In genomic region chr20:62087632-62088031, GRCh38 we compare ENCODE assay signal across 19 cellular contexts. TPM values are rescaled to one million over a fixed set of nuclear protein-coding genes. Genes with fewer than 3 reads are reported as not detected.
DNase-seq lines count a peak whose midpoint lies in the region; ATAC-seq, FAIRE-seq and TF ChIP-seq lines count a peak whose summit lies in the region.
"Had no signal": no experiment of that assay in that cellular context is flagged by ENCODE, and none has a peak within 500 bp of the region (broad histone marks: within the 10 kb centered on the region; RNA-seq: fewer than 3 reads in every experiment).

No MANE protein-coding gene starts in this region.

- H2BK20ac ChIP-seq in IMR-90 (ENCODE audit: low read depth, low read length): no peak overlapping the region
- H2BK20ac ChIP-seq in H1 (ENCODE audit: low read length): 0 out of 2 replicates have a peak overlapping the region, but pooled peaks have one; percentile 43

- BruUV-seq in IMR-90 (replicated peaks; lab: Mats Ljungman, UMichigan): no TSS peak

- no peak overlapping the region for H3K23ac ChIP-seq in IMR-90 (ENCODE audit: low read depth, low read length)
- no peak overlapping the region for H3K23ac ChIP-seq in H1 (ENCODE audit: insufficient read length)
- H3K23ac ChIP-seq in neuronal stem cell (ENCODE audit: low read depth, low read length, poor library complexity): peak overlapping the region; percentile 21

- H3K79me2 ChIP-seq in H1 (ENCODE audit: control insufficient read depth in 1 of 2, insufficient read depth in 2 of 2, low read length in 2 of 2): no peaks in the 10 kb centered on the region

- H3K9me3 ChIP-seq in IMR-90 (ENCODE audit: control insufficient read depth, insufficient read depth, low read length): no peaks in the 10 kb centered on the region
- H3K9me3 ChIP-seq in H1 (ENCODE audit: insufficient read depth in 2 of 2, low read depth in 1 of 2, low read length in 1 of 2): no peaks in the 10 kb centered on the region
- H3K9me3 ChIP-seq in neuronal stem cell (replicated peaks in 1 of 2; ENCODE audit: control insufficient read depth in 2 of 2, insufficient read depth in 1 of 2, low read depth in 1 of 2, low read length in 2 of 2): peaks cover 6 to 7% of the 10 kb centered on the region in 2 donors
- no peaks in the 10 kb centered on the region for H3K9me3 ChIP-seq in aorta (ENCODE audit: control insufficient read depth, low read length)

- H3K14ac ChIP-seq in IMR-90 (replicated peaks; ENCODE audit: low read depth, low read length) (no peak overlapping the region), H1 (ENCODE audit: insufficient read length) (no peak overlapping the region), neuronal stem cell (ENCODE audit: low read length) (peak overlapping the region; percentile 72)

- H3K4me3 ChIP-seq in IMR-90 (ENCODE audit: insufficient read depth, low read depth, low read length) (no peak overlapping the region), H1 (ENCODE audit: extremely low read depth in 1 of 4, insufficient read depth in 2 of 4, low read depth in 3 of 4, low read length in 4 of 4) (no peak overlapping the region), neuronal stem cell (ENCODE audit: low read length in 2 of 2) (peak overlapping the region in 1 of 2 donors; percentile 59), aorta (ENCODE audit: low read length in 2 of 2) (no peak overlapping the region)
- H3K4me3 ChIP-seq: GM23248 had no signal

- 0 out of 2 replicates have a peak overlapping the region, but pooled peaks have one; percentile 55 for H2BK12ac ChIP-seq in H1 (ENCODE audit: low read depth, low read length)
- no peak overlapping the region for H2BK12ac ChIP-seq in neuronal stem cell (ENCODE audit: low read length)

- TF ChIP-seq RAD21 in IMR-90 (IDR thresholded peaks at IDR 0.05; ENCODE audit: low read length) (no peak), H1 (IDR thresholded peaks at IDR 0.05 in 1 of 2, conservative IDR thresholded peaks at IDR 0.05 in 1 of 2; ENCODE audit: low read depth in 2 of 2, low read length in 2 of 2) (no peak)

- ATAC-seq in IMR-90 (ENCODE audit: low read depth): no peak
- peak; percentile 29 for ATAC-seq in aorta (ENCODE audit: low FRiP score)

- H3K18ac ChIP-seq in IMR-90 (ENCODE audit: low read depth, low read length) (no peak overlapping the region), H1 (ENCODE audit: extremely low read depth, low read length) (no peak overlapping the region), neuronal stem cell (ENCODE audit: low read length) (no peak overlapping the region)

- H2AK9ac ChIP-seq in IMR-90 (replicated peaks; ENCODE audit: low read depth, low read length, poor library complexity): peak overlapping the region; percentile 76

- H3K4me2 ChIP-seq in IMR-90 (ENCODE audit: low read depth, low read length) (no peak overlapping the region; the same call in 1 of the 2 replicates), H1 (ENCODE audit: insufficient read depth in 1 of 2, low read depth in 2 of 2, low read length in 2 of 2) (no peak overlapping the region), neuronal stem cell (ENCODE audit: insufficient read depth, low read length, poor library complexity, severe bottlenecking) (no peak overlapping the region)

- in situ Hi-C loops in IMR-90 (cut with MboI; ENCODE audit: low sequenced_read_pairs): no loop called here

- dilution Hi-C loops in IMR-90 (cut with HindIII; ENCODE audit: low sequenced_read_pairs, unreplicated experiment): no loop called here

- no peak for DNase-seq in IMR-90
- no peak for DNase-seq in H1 (ENCODE audit: low read depth in 1 of 2, low spot score in 2 of 2)
- DNase-seq in neuronal stem cell (ENCODE audit: low spot score): no peak
- no peak for DNase-seq in aorta
- DNase-seq in NCI-H1436 (lab: John Stamatoyannopoulos, UW): no peak
- no peak for DNase-seq in NCI-H526 (lab: John Stamatoyannopoulos, UW)
- DNase-seq in GOT3 (lab: John Stamatoyannopoulos, UW): no peak
- no peak for DNase-seq in NCI-H526 treated with DMSO at 0.1 percent for 48 hours (lab: John Stamatoyannopoulos, UW)
- DNase-seq: AML-193; CD4-positive, alpha-beta T cell; KG1 had no signal

- H3K27ac ChIP-seq in IMR-90 (ENCODE audit: insufficient read depth, low read length) (no peak overlapping the region), H1 (ENCODE audit: low read depth, low read length) (no peak overlapping the region), neuronal stem cell (replicated peaks; ENCODE audit: low read length) (no peak overlapping the region), aorta (ENCODE audit: low read depth in 1 of 2, low read length in 2 of 2) (no peak overlapping the region)
- H3K27ac ChIP-seq: C4-2B, GM23248 had no signal

- 93% methylated on average over 9 of the region's 17 CpGs; no CpG with 5 or more reads in 1 of the 2 experiments for WGBS in IMR-90 (ENCODE audit: extremely low coverage in 2 of 2, insufficient read length in 1 of 2), 2 experiments
- 96% methylated on average over 17 of the region's 17 CpGs; no CpG with 5 or more reads in 1 of the 2 experiments for WGBS in H1 (ENCODE audit: extremely low coverage in 1 of 2, insufficient coverage in 1 of 2, insufficient read length in 1 of 2, insufficient replicate concordance in 2 of 2, low coverage in 1 of 2, low lambda C conversion rate in 2 of 2, missing lambda C conversion rate in 1 of 2), 2 experiments
- WGBS in neuronal stem cell (ENCODE audit: extremely low coverage in 2 of 2, insufficient read length in 2 of 2, insufficient replicate concordance in 1 of 2), 2 donors: no CpG with 5 or more reads among the region's 17 CpGs
- 89 to 95% methylated on average over 17 of the region's 17 CpGs for WGBS in aorta, 2 donors

- POLR2A ChIA-PET in IMR-90 (lab: Charles Lee; ENCODE audit: unreplicated experiment): no interaction called here
- POLR2A ChIA-PET in H1 (lab: Charles Lee; ENCODE audit: partially characterized antibody): interaction anchor here (0.7 to 2.1 kb wide), 4 partner anchors 21 to 72 kb away, joined by 3 to 12 read pairs (median 4); no protein-coding TSS in a partner anchor

- H3K9me1 ChIP-seq in IMR-90 (ENCODE audit: insufficient read depth, low read length): peaks cover 11% of the 10 kb centered on the region

- no peaks in the 10 kb centered on the region; a peak in 1 of 4 replicates for H3K79me1 ChIP-seq in IMR-90 (ENCODE audit: low read depth in 1 of 2, low read length in 2 of 2)
- no peaks in the 10 kb centered on the region for H3K79me1 ChIP-seq in H1 (ENCODE audit: low read depth, low read length)
- H3K79me1 ChIP-seq in neuronal stem cell (ENCODE audit: low read depth, low read length): no peaks in the 10 kb centered on the region

- H2BK120ac ChIP-seq in IMR-90 (ENCODE audit: low read depth, low read length) (0 out of 2 replicates have a peak overlapping the region, but pooled peaks have one; percentile 17), H1 (replicated peaks; ENCODE audit: low read depth, low read length) (no peak overlapping the region), neuronal stem cell (ENCODE audit: low read depth, low read length) (no peak overlapping the region)

- H4K5ac ChIP-seq in IMR-90 (ENCODE audit: low read depth, low read length): no peak overlapping the region
- no peak overlapping the region for H4K5ac ChIP-seq in H1 (ENCODE audit: insufficient read length, low read depth, low read length)

- H3K4ac ChIP-seq in IMR-90 (ENCODE audit: low read depth, low read length) (no peak overlapping the region), H1 (replicated peaks; ENCODE audit: insufficient read length, low read depth, low read length) (no peak overlapping the region), neuronal stem cell (ENCODE audit: low read length) (no peak overlapping the region)

- H2BK15ac ChIP-seq in IMR-90 (ENCODE audit: low read depth, low read length) (no peak overlapping the region), H1 (ENCODE audit: low read length) (0 out of 2 replicates have a peak overlapping the region, but pooled peaks have one; percentile 81), neuronal stem cell (ENCODE audit: low read length) (no peak overlapping the region)

- no peak for TF ChIP-seq CTCF in IMR-90 (conservative IDR thresholded peaks at IDR 0.05; ENCODE audit: low read depth, low read length)
- TF ChIP-seq CTCF in H1 (IDR thresholded peaks at IDR 0.05; ENCODE audit: control extremely low read depth in 1 of 3, insufficient read depth in 1 of 3, low read depth in 1 of 3, low read length in 3 of 3): no peak

- peaks cover 4% of the 10 kb centered on the region; the same call in 1 of the 2 replicates for H4K20me1 ChIP-seq in IMR-90 (ENCODE audit: insufficient read depth, low read length)
- peaks cover 0 to 5% of the 10 kb centered on the region in 2 experiments for H4K20me1 ChIP-seq in H1 (replicated peaks in 1 of 2; ENCODE audit: control insufficient read depth in 1 of 2, insufficient read depth in 2 of 2, low read length in 2 of 2)

- FAIRE-seq in H1 (lab: Jason Lieb, UNC): no peak
- FAIRE-seq: A204.1, D721Med, G401.6, GM12892, GM18507 had no signal

- H3K4me1 ChIP-seq in IMR-90 (ENCODE audit: control insufficient read depth, insufficient read depth, low read length) (peaks cover 7% of the 10 kb centered on the region), H1 (replicated peaks in 1 of 4; ENCODE audit: control insufficient read depth in 3 of 4, insufficient read depth in 4 of 4, low read length in 3 of 4) (peaks cover 0 to 3% (median 0%) of the 10 kb centered on the region in 4 experiments; a peak in 1 of 7 replicates), neuronal stem cell (ENCODE audit: control insufficient read depth in 2 of 2, insufficient read depth in 1 of 2, low read depth in 1 of 2, low read length in 2 of 2) (peaks cover 0 to 5% of the 10 kb centered on the region in 2 donors), aorta (ENCODE audit: control insufficient read depth in 1 of 2, insufficient read depth in 2 of 2, low read length in 2 of 2) (no peaks in the 10 kb centered on the region)
- H3K4me1 ChIP-seq: Caco-2 had no signal

- H3K9ac ChIP-seq in IMR-90 (ENCODE audit: low read depth, low read length) (no peak overlapping the region), H1 (replicated peaks in 1 of 4; ENCODE audit: extremely low read depth in 1 of 4, low read depth in 3 of 4, low read length in 3 of 4) (no peak overlapping the region; a peak in 1 of 7 replicates), neuronal stem cell (ENCODE audit: low read depth, low read length, poor library complexity) (peak overlapping the region; percentile 71)
- H3K9ac ChIP-seq: GM23248 had no signal

- H2BK5ac ChIP-seq in IMR-90 (ENCODE audit: low read depth, low read length, poor library complexity, severe bottlenecking) (no peak overlapping the region), H1 (ENCODE audit: low read depth, low read length) (no peak overlapping the region), neuronal stem cell (ENCODE audit: low read length) (no peak overlapping the region)

- no peak overlapping the region for H2AFZ ChIP-seq in IMR-90 (replicated peaks; ENCODE audit: low read length, poor library complexity)
- no peak overlapping the region for H2AFZ ChIP-seq in H1 (ENCODE audit: low read length)
- no peak overlapping the region for H2AFZ ChIP-seq in neuronal stem cell (ENCODE audit: low read length)
- H2AFZ ChIP-seq: GM23248 had no signal

- H2AK5ac ChIP-seq in IMR-90 (ENCODE audit: low read depth, low read length) (peak overlapping the region; percentile 88), H1 (ENCODE audit: low read depth, low read length) (peak overlapping the region; percentile 18; the same call in 1 of the 2 replicates), neuronal stem cell (ENCODE audit: low read depth, low read length) (no peak overlapping the region)

- H3K27me3 ChIP-seq in IMR-90 (ENCODE audit: control insufficient read depth, insufficient read depth, low read length): peaks cover 9% of the 10 kb centered on the region; the same call in 1 of the 2 replicates
- peaks cover 0 to 2% (median 0%) of the 10 kb centered on the region in 4 experiments; a peak in 2 of 7 replicates for H3K27me3 ChIP-seq in H1 (replicated peaks in 1 of 4; ENCODE audit: control insufficient read depth in 3 of 4, extremely low read depth in 1 of 4, insufficient read depth in 3 of 4, low read length in 3 of 4)
- H3K27me3 ChIP-seq in neuronal stem cell (ENCODE audit: control insufficient read depth in 3 of 3, insufficient read depth in 3 of 3, low read depth in 1 of 3, low read length in 3 of 3): peaks cover 0 to 7% (median 6%) of the 10 kb centered on the region in 3 experiments
- H3K27me3 ChIP-seq in aorta (ENCODE audit: control insufficient read depth in 1 of 2, insufficient read depth in 2 of 2, low read length in 1 of 2): no peaks in the 10 kb centered on the region

- TF ChIP-seq POLR2A in IMR-90 (IDR thresholded peaks at IDR 0.05; ENCODE audit: low read depth, low read length): no peak
- TF ChIP-seq POLR2A in H1 (IDR thresholded peaks at IDR 0.05; ENCODE audit: control extremely low read depth in 1 of 2, low read depth in 2 of 2, low read length in 2 of 2): no peak

- H4K91ac ChIP-seq in IMR-90 (ENCODE audit: insufficient read depth, low read depth, low read length) (no peak overlapping the region; the same call in 1 of the 2 replicates), H1 (replicated peaks; ENCODE audit: insufficient read length, low read length) (peak overlapping the region; percentile 42), neuronal stem cell (ENCODE audit: low read depth, low read length, poor library complexity) (no peak overlapping the region)

- H3K56ac ChIP-seq in IMR-90 (ENCODE audit: extremely low read depth, insufficient read depth, low read length) (no peak overlapping the region), H1 (replicated peaks; ENCODE audit: insufficient read length, low read depth, low read length) (no peak overlapping the region)

- H3K23me2 ChIP-seq in H1 (ENCODE audit: low read depth, low read length): peaks cover 2% of the 10 kb centered on the region; the same call in 1 of the 2 replicates

- CTCF ChIA-PET in IMR-90 (lab: Yijun Ruan, JAX): no interaction called here
- CTCF ChIA-PET in H1 (lab: Charles Lee; ENCODE audit: partially characterized antibody): no interaction called here

- no peak for TF ChIP-seq EP300 in H1 (IDR thresholded peaks at IDR 0.05; ENCODE audit: borderline replicate concordance in 1 of 2, low read depth in 2 of 2, low read length in 2 of 2)

- H4K8ac ChIP-seq in IMR-90 (ENCODE audit: low read depth in 2 of 2, low read length in 2 of 2) (no peak overlapping the region), H1 (ENCODE audit: extremely low read depth, insufficient read depth, low read length) (no peak overlapping the region), neuronal stem cell (ENCODE audit: low read depth, low read length) (no peak overlapping the region)

- H3K36me3 ChIP-seq in IMR-90 (ENCODE audit: control insufficient read depth, insufficient read depth, low read length): no peaks in the 10 kb centered on the region
- H3K36me3 ChIP-seq in H1 (ENCODE audit: control insufficient read depth in 2 of 4, insufficient read depth in 4 of 4, low read length in 3 of 4): no peaks in the 10 kb centered on the region
- H3K36me3 ChIP-seq in neuronal stem cell (replicated peaks in 1 of 2; ENCODE audit: control insufficient read depth in 2 of 2, insufficient read depth in 2 of 2, low read length in 2 of 2): peaks cover 0 to 2% of the 10 kb centered on the region in 2 donors
- no peaks in the 10 kb centered on the region for H3K36me3 ChIP-seq in aorta (ENCODE audit: control insufficient read depth in 1 of 2, insufficient read depth in 2 of 2, low read length in 1 of 2)

- intact Hi-C loops in IMR-90 (cut with micrococcal nuclease): no loop called here
- intact Hi-C loops in aorta (cut with DNase I): no loop called here

RNA-seq across cellular contexts. Expression of gene TAF4, which starts 22.0 kb away (rescaled TPM):
- 1.4 and 1.7 TPM in 2 replicates for total RNA-seq in IMR-90 (2012; rRNA removed)
- 4.9 and 5.1 TPM in 2 replicates for polyA plus RNA-seq in IMR-90 (2012; rRNA removed)
- 4.7 and 9.8 TPM in 2 replicates for polyA plus RNA-seq in IMR-90 (2012; cell fraction: cytosol; rRNA removed)
- polyA plus RNA-seq in IMR-90 (2012; cell fraction: nucleus; rRNA removed; ENCODE audit: low replicate concordance): 15.8 and 40.0 TPM in 2 replicates
- total RNA-seq in H1 (2021; fragmentation: NEBNext Ultra II Directional; extraction: Animal tissue kit (Norgen Biotek cat#: 25700)): 30.1 and 33.0 TPM in 2 replicates
- 16.0 and 25.8 TPM in 2 replicates for polyA plus RNA-seq in H1 (2011; rRNA removed)
- polyA plus RNA-seq in H1 (2011; cell fraction: cytosol; rRNA removed): 12.2 TPM
- polyA plus RNA-seq in H1 (2011; cell fraction: nucleus; rRNA removed): 17.4 TPM
- polyA plus RNA-seq in H1 (2012, experiment 1 of 2): 17.8 to 35.7 TPM (median 25.0 TPM) in 4 replicates
- 9.2 TPM for polyA plus RNA-seq in H1 (2012, experiment 2 of 2)
- 24.0 TPM for polyA plus RNA-seq in H1 (2013, experiment 1 of 2)
- polyA plus RNA-seq in H1 (2013, experiment 2 of 2): 19.7 TPM
- polyA minus RNA-seq in H1 (2011; rRNA and poly(A)+ RNA removed): 4.3 and 4.6 TPM in 2 replicates
- 34.5 TPM for polyA minus RNA-seq in H1 (2011; cell fraction: cytosol; rRNA and poly(A)+ RNA removed)
- 16.3 TPM for polyA minus RNA-seq in H1 (2011; cell fraction: nucleus; rRNA and poly(A)+ RNA removed)
- 13.5 TPM for polyA plus RNA-seq in neuronal stem cell (2013, experiment 1 of 2)
- 15.0 TPM for polyA plus RNA-seq in neuronal stem cell (2013, experiment 2 of 2)
- total RNA-seq in aorta: 10 to 100 TPM; 13.2 to 19.5 TPM
- polyA plus RNA-seq in aorta: 1 to 10 TPM; 2.5 to 4.7 TPM

RNA-seq across cellular contexts. Expression of gene LSM14B, which starts 34.6 kb away (rescaled TPM):
- total RNA-seq in IMR-90 (2012; rRNA removed) (23.7 and 30.6 TPM in 2 replicates), aorta (10 to 100 TPM; 25.0 to 29.5 TPM)
- polyA plus RNA-seq in IMR-90 (2012; rRNA removed) (41.1 and 46.7 TPM in 2 replicates), H1 (2011; rRNA removed) (58.3 and 93.9 TPM in 2 replicates), aorta (10 to 100 TPM; 14.5 to 14.8 TPM)
- 21.4 and 47.8 TPM in 2 replicates for polyA plus RNA-seq in IMR-90 (2012; cell fraction: cytosol; rRNA removed)
- 41.4 and 44.4 TPM in 2 replicates for polyA plus RNA-seq in IMR-90 (2012; cell fraction: nucleus; rRNA removed; ENCODE audit: low replicate concordance)
- 65.6 and 70.0 TPM in 2 replicates for total RNA-seq in H1 (2021; fragmentation: NEBNext Ultra II Directional; extraction: Animal tissue kit (Norgen Biotek cat#: 25700))
- 55.5 TPM for polyA plus RNA-seq in H1 (2011; cell fraction: cytosol; rRNA removed)
- polyA plus RNA-seq in H1 (2011; cell fraction: nucleus; rRNA removed): 80.3 TPM
- polyA plus RNA-seq in H1 (2012, experiment 1 of 2): 62.5 to 71.2 TPM (median 67.6 TPM) in 4 replicates
- polyA plus RNA-seq in H1 (2012, experiment 2 of 2): 24.0 TPM
- polyA plus RNA-seq in H1 (2013, experiment 1 of 2): 46.2 TPM
- 45.5 TPM for polyA plus RNA-seq in H1 (2013, experiment 2 of 2)
- 51.4 and 62.8 TPM in 2 replicates for polyA minus RNA-seq in H1 (2011; rRNA and poly(A)+ RNA removed)
- 40.5 TPM for polyA minus RNA-seq in H1 (2011; cell fraction: cytosol; rRNA and poly(A)+ RNA removed)
- 38.9 TPM for polyA minus RNA-seq in H1 (2011; cell fraction: nucleus; rRNA and poly(A)+ RNA removed)
- polyA plus RNA-seq in neuronal stem cell (2013, experiment 1 of 2): 74.7 TPM
- 78.8 TPM for polyA plus RNA-seq in neuronal stem cell (2013, experiment 2 of 2)

RNA-seq across cellular contexts. Expression of gene PSMA7, which starts 55.6 kb away (rescaled TPM):
- total RNA-seq in IMR-90 (2012; rRNA removed) (458 and 487 TPM in 2 replicates), aorta (100 to 1,000 TPM; 136 to 176 TPM)
- polyA plus RNA-seq in IMR-90 (2012; rRNA removed) (417 and 520 TPM in 2 replicates), H1 (2011; rRNA removed) (607 and 648 TPM in 2 replicates), aorta (100 to 1,000 TPM; 235 to 259 TPM)
- polyA plus RNA-seq in IMR-90 (2012; cell fraction: cytosol; rRNA removed): 774 and 987 TPM in 2 replicates
- polyA plus RNA-seq in IMR-90 (2012; cell fraction: nucleus; rRNA removed; ENCODE audit: low replicate concordance): 366 and 428 TPM in 2 replicates
- 339 and 361 TPM in 2 replicates for total RNA-seq in H1 (2021; fragmentation: NEBNext Ultra II Directional; extraction: Animal tissue kit (Norgen Biotek cat#: 25700))
- polyA plus RNA-seq in H1 (2011; cell fraction: cytosol; rRNA removed): 619 TPM
- 429 TPM for polyA plus RNA-seq in H1 (2011; cell fraction: nucleus; rRNA removed)
- polyA plus RNA-seq in H1 (2012, experiment 1 of 2): 276 to 407 TPM (median 389 TPM) in 4 replicates
- 325 TPM for polyA plus RNA-seq in H1 (2012, experiment 2 of 2)
- 550 TPM for polyA plus RNA-seq in H1 (2013, experiment 1 of 2)
- polyA plus RNA-seq in H1 (2013, experiment 2 of 2): 519 TPM
- polyA minus RNA-seq in H1 (2011; rRNA and poly(A)+ RNA removed): 194 and 202 TPM in 2 replicates
- polyA minus RNA-seq in H1 (2011; cell fraction: cytosol; rRNA and poly(A)+ RNA removed): 110 TPM
- 72.4 TPM for polyA minus RNA-seq in H1 (2011; cell fraction: nucleus; rRNA and poly(A)+ RNA removed)
- polyA plus RNA-seq in neuronal stem cell (2013, experiment 1 of 2): 299 TPM
- polyA plus RNA-seq in neuronal stem cell (2013, experiment 2 of 2): 308 TPM

RNA-seq across cellular contexts. Expression of gene SS18L1, which starts 55.9 kb away (rescaled TPM):
- total RNA-seq in IMR-90 (2012; rRNA removed): 8.1 and 10.6 TPM in 2 replicates
- polyA plus RNA-seq in IMR-90 (2012; rRNA removed): 12.2 and 15.6 TPM in 2 replicates
- polyA plus RNA-seq in IMR-90 (2012; cell fraction: cytosol; rRNA removed): 3.6 and 10.0 TPM in 2 replicates
- polyA plus RNA-seq in IMR-90 (2012; cell fraction: nucleus; rRNA removed; ENCODE audit: low replicate concordance): 32.8 and 87.5 TPM in 2 replicates
- 22.4 and 28.4 TPM in 2 replicates for total RNA-seq in H1 (2021; fragmentation: NEBNext Ultra II Directional; extraction: Animal tissue kit (Norgen Biotek cat#: 25700))
- 29.7 and 36.6 TPM in 2 replicates for polyA plus RNA-seq in H1 (2011; rRNA removed)
- 30.1 TPM for polyA plus RNA-seq in H1 (2011; cell fraction: cytosol; rRNA removed)
- 83.9 TPM for polyA plus RNA-seq in H1 (2011; cell fraction: nucleus; rRNA removed)
- polyA plus RNA-seq in H1 (2012, experiment 1 of 2): 18.9 to 24.1 TPM (median 19.8 TPM) in 4 replicates
- polyA plus RNA-seq in H1 (2012, experiment 2 of 2): 3.0 TPM
- 12.9 TPM for polyA plus RNA-seq in H1 (2013, experiment 1 of 2)
- polyA plus RNA-seq in H1 (2013, experiment 2 of 2): 12.2 TPM
- polyA minus RNA-seq in H1 (2011; rRNA and poly(A)+ RNA removed): 16.5 and 24.4 TPM in 2 replicates
- polyA minus RNA-seq in H1 (2011; cell fraction: cytosol; rRNA and poly(A)+ RNA removed): 33.8 TPM
- 29.1 TPM for polyA minus RNA-seq in H1 (2011; cell fraction: nucleus; rRNA and poly(A)+ RNA removed)
- polyA plus RNA-seq in neuronal stem cell (2013, experiment 1 of 2): 13.7 TPM
- 13.4 TPM for polyA plus RNA-seq in neuronal stem cell (2013, experiment 2 of 2)
- total RNA-seq in aorta: 10 to 100 TPM; 12.1 to 19.1 TPM
- polyA plus RNA-seq in aorta: 10 to 100 TPM in 1 of 2 donors, 1 to 10 TPM in 1; 4.9 to 10.1 TPM
